ENCODE assay signal across 1 cellular context in the genomic region with DNA sequence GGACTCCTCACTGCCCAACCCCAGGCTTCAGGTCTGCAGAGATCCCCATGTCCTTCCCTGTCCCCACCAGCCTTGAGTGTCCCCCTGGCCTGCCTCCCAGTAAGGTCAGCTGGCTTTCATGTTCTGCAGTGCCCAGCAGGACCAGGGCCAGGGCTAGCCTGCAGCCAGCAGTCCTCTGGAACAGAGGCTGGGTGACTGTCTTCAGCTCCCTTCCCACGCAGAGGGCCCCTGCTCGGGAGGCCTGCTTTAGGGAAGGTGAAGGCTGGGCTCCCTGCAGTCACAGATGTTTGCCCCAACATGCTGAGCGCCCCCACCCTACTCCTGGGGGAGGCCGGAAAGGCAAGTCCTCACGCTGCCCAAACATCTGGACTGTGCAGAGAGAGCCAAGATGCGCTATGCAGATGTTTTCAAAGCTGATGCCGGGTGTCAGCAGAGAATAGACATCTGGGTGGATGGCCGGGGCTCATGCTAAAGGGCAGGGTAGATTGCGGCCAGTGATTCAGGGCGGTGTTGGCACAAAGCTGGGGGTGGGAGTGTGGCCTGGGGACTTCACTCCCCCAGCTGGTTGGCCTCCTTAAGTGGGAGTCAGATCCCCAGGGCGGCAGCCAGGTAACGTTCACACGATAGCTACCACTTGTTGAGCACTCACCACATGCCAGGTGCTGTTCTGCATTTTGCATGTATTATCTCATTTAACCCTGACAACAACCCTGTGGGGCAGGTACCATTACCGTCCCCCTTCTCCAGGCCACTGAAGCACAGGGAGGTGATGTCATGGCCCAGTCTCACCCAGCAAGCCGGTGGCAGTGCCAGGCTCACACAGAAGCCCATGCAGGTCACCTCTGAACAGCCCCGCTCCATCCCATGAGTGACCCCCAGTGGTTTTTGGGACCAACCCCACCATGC.
TF ChIP-seq lines count a peak whose summit lies in the region.

No MANE protein-coding gene starts in this region.

TF ChIP-seq in SK-N-SH treated with all-trans-retinoic acid at 6 μM for 48 hours, 23 proteins besides CTCF, POLR2A, EP300 and RAD21 (continued from another document):
- no peak for TF ChIP-seq TSHZ2 (CRISPR knock-in tag; IDR thresholded peaks at IDR 0.05)
- no peak for TF ChIP-seq ZC3H10 (CRISPR knock-in tag; IDR thresholded peaks at IDR 0.05)
- TF ChIP-seq ZFP3 (CRISPR knock-in tag; IDR thresholded peaks at IDR 0.05): no peak
- TF ChIP-seq ZFP30 (CRISPR knock-in tag; IDR thresholded peaks at IDR 0.05): no peak
- no peak for TF ChIP-seq OSR1 (CRISPR knock-in tag; IDR thresholded peaks at IDR 0.05)
- no peak for TF ChIP-seq TCF4 (CRISPR knock-in tag; IDR thresholded peaks at IDR 0.05; ENCODE audit: borderline replicate concordance)
- TF ChIP-seq GLIS3 (CRISPR knock-in tag; IDR thresholded peaks at IDR 0.05): no peak
- TF ChIP-seq CREB5 (CRISPR knock-in tag; IDR thresholded peaks at IDR 0.05; ENCODE audit: low read depth): no peak
- TF ChIP-seq BACH2 (CRISPR knock-in tag; IDR thresholded peaks at IDR 0.05; ENCODE audit: borderline replicate concordance): no peak
- TF ChIP-seq, protein P1, sequence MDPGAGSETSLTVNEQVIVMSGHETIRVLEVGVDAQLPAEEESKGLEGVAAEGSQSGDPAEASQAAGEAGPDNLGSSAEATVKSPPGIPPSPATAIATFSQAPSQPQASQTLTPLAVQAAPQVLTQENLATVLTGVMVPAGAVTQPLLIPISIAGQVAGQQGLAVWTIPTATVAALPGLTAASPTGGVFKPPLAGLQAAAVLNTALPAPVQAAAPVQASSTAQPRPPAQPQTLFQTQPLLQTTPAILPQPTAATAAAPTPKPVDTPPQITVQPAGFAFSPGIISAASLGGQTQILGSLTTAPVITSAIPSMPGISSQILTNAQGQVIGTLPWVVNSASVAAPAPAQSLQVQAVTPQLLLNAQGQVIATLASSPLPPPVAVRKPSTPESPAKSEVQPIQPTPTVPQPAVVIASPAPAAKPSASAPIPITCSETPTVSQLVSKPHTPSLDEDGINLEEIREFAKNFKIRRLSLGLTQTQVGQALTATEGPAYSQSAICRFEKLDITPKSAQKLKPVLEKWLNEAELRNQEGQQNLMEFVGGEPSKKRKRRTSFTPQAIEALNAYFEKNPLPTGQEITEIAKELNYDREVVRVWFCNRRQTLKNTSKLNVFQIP (CRISPR knock-in tag; IDR thresholded peaks at IDR 0.05; ENCODE audit: borderline replicate concordance, low read depth): no peak
- TF ChIP-seq ESRRG (CRISPR knock-in tag; IDR thresholded peaks at IDR 0.05): no peak
- no peak for TF ChIP-seq ZNF565 (CRISPR knock-in tag; conservative IDR thresholded peaks at IDR 0.05; ENCODE audit: low read depth)
